In the genomic region with DNA sequence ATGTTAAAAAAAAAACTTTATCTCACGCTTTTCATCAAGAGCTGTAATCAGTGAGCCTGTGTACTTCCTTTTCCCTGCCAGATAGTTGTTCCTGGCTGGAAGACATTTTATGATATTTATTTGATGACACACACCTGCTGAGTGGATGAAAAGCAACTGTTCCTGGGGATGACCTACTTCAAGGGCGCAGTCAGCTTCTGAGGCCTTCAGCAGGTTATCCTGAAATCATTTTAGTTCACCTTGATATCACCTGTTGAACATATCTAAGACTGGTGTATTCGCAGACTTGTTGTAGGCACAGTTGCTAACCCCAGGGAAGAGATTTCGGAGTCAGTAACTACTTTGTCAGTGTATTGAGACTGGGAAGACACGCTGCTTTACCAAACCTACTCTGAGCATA, we compare ENCODE assay signal across 19 cellular contexts.
"Had no signal": no experiment of that assay in that cellular context is flagged by ENCODE, and none has a peak within 500 bp of the region (broad histone marks: within the 10 kb centered on the region; RNA-seq: fewer than 3 reads in every experiment).

No MANE protein-coding gene starts in this region.

- H3K27ac Mint-ChIP-seq: activated CD4-positive, alpha-beta memory T cell treated with anti-CD3 and anti-CD28 coated beads for 36 hours; memory B cell; stimulated activated naive CD8-positive, alpha-beta T cell treated with anti-CD3 and anti-CD28 coated beads, Interleukin-15, Interleukin-2, amounts not matched to agents 100 ng/mL and 50 ng/mL, for 24 hours had no signal

- H3K4me1 ChIP-seq: uterus had no signal

- H3K4me3 ChIP-seq: left lung, ovary, thoracic aorta, uterus had no signal

- ATAC-seq: esophagus mucosa, left lung had no signal

- H3K36me3 ChIP-seq: left lung, ovary, thoracic aorta, uterus had no signal

- H3K27me3 ChIP-seq: left lung, ovary, uterus had no signal

- H3K9me3 ChIP-seq: left lung, ovary, thoracic aorta, uterus had no signal

- H3K9me3 Mint-ChIP-seq: activated CD4-positive, alpha-beta memory T cell treated with anti-CD3 and anti-CD28 coated beads for 36 hours; memory B cell; neural crest cell; stimulated activated naive CD8-positive, alpha-beta T cell treated with anti-CD3 and anti-CD28 coated beads, Interleukin-15, Interleukin-2, amounts not matched to agents 100 ng/mL and 50 ng/mL, for 24 hours had no signal

- H3K4me3 Mint-ChIP-seq: activated CD4-positive, alpha-beta memory T cell treated with anti-CD3 and anti-CD28 coated beads for 36 hours; brain; memory B cell; neural crest cell; stimulated activated naive CD8-positive, alpha-beta T cell treated with anti-CD3 and anti-CD28 coated beads, Interleukin-15, Interleukin-2, amounts not matched to agents 100 ng/mL and 50 ng/mL, for 24 hours had no signal

- DNase-seq: activated CD4-positive, alpha-beta memory T cell treated with anti-CD3 and anti-CD28 coated beads for 36 hours; activated CD4-positive, alpha-beta T cell treated with anti-CD3 and anti-CD28 coated beads for 1 hour; activated CD8-positive, alpha-beta memory T cell treated with anti-CD3 and anti-CD28 coated beads, Interleukin-2, amount 50 U/mL, for 4 hours; activated naive CD4-positive, alpha-beta T cell treated with anti-CD3 and anti-CD28 coated beads, Interleukin-2, amount 50 U/mL, for 16 hours; amygdala; dermis blood vessel endothelial cell; glutamatergic neuron; left lung; ovary; stimulated activated CD4-positive, alpha-beta T cell treated with anti-CD3 and anti-CD28 coated beads, Interleukin-4, amount 100 ng/mL, for 1 hour; stimulated activated CD8-positive, alpha-beta memory T cell treated with anti-CD3 and anti-CD28 coated beads, Interleukin-4, amount 100 ng/mL, for 48 hours; SW 1271; uterus had no signal

- H3K4me1 Mint-ChIP-seq: memory B cell had no signal

- H3K27ac ChIP-seq: left lung, ovary, thoracic aorta had no signal

- H3K27me3 Mint-ChIP-seq: activated CD4-positive, alpha-beta memory T cell treated with anti-CD3 and anti-CD28 coated beads for 36 hours; brain; memory B cell; stimulated activated naive CD8-positive, alpha-beta T cell treated with anti-CD3 and anti-CD28 coated beads, Interleukin-15, Interleukin-2, amounts not matched to agents 100 ng/mL and 50 ng/mL, for 24 hours had no signal
